ENCODE assay signal across 1 cellular context in the genomic region with DNA sequence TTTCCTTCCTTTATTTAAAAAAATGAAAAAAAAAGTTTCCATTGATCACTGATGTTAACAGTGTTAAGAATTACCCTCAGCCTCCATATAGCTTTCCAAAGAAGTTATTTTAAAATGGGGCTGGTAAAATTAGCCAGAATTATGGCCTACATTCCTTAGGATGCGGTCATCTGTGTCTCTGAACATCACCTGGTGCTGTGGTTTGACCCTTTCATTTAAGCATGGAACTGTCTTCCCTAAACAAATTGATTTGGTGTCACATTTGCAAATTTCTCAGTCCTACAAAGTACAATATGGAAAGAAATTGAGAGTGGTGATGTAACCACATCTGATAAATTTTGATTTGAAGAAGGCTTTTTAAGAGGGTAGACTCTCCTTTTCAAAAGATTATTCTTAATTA.
TF ChIP-seq lines count a peak whose summit lies in the region.

No MANE protein-coding gene starts in this region.

TF ChIP-seq in GM23338, 12 proteins besides CTCF, POLR2A, EP300 and RAD21 (continued from another document):
- TF ChIP-seq, protein P1, sequence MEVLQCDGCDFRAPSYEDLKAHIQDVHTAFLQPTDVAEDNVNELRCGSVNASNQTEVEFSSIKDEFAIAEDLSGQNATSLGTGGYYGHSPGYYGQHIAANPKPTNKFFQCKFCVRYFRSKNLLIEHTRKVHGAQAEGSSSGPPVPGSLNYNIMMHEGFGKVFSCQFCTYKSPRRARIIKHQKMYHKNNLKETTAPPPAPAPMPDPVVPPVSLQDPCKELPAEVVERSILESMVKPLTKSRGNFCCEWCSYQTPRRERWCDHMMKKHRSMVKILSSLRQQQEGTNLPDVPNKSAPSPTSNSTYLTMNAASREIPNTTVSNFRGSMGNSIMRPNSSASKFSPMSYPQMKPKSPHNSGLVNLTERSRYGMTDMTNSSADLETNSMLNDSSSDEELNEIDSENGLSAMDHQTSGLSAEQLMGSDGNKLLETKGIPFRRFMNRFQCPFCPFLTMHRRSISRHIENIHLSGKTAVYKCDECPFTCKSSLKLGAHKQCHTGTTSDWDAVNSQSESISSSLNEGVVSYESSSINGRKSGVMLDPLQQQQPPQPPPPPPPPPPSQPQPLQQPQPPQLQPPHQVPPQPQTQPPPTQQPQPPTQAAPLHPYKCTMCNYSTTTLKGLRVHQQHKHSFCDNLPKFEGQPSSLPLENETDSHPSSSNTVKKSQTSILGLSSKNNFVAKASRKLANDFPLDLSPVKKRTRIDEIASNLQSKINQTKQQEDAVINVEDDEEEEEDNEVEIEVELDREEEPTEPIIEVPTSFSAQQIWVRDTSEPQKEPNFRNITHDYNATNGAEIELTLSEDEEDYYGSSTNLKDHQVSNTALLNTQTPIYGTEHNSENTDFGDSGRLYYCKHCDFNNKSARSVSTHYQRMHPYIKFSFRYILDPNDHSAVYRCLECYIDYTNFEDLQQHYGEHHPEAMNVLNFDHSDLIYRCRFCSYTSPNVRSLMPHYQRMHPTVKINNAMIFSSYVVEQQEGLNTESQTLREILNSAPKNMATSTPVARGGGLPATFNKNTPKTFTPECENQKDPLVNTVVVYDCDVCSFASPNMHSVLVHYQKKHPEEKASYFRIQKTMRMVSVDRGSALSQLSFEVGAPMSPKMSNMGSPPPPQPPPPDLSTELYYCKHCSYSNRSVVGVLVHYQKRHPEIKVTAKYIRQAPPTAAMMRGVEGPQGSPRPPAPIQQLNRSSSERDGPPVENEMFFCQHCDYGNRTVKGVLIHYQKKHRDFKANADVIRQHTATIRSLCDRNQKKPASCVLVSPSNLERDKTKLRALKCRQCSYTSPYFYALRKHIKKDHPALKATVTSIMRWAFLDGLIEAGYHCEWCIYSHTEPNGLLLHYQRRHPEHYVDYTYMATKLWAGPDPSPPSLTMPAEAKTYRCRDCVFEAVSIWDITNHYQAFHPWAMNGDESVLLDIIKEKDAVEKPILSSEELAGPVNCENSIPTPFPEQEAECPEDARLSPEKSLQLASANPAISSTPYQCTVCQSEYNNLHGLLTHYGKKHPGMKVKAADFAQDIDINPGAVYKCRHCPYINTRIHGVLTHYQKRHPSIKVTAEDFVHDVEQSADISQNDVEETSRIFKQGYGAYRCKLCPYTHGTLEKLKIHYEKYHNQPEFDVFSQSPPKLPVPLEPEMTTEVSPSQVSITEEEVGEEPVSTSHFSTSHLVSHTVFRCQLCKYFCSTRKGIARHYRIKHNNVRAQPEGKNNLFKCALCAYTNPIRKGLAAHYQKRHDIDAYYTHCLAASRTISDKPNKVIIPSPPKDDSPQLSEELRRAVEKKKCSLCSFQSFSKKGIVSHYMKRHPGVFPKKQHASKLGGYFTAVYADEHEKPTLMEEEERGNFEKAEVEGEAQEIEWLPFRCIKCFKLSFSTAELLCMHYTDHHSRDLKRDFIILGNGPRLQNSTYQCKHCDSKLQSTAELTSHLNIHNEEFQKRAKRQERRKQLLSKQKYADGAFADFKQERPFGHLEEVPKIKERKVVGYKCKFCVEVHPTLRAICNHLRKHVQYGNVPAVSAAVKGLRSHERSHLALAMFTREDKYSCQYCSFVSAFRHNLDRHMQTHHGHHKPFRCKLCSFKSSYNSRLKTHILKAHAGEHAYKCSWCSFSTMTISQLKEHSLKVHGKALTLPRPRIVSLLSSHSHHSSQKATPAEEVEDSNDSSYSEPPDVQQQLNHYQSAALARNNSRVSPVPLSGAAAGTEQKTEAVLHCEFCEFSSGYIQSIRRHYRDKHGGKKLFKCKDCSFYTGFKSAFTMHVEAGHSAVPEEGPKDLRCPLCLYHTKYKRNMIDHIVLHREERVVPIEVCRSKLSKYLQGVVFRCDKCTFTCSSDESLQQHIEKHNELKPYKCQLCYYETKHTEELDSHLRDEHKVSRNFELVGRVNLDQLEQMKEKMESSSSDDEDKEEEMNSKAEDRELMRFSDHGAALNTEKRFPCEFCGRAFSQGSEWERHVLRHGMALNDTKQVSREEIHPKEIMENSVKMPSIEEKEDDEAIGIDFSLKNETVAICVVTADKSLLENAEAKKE (CRISPR knock-in tag; IDR thresholded peaks at IDR 0.05), result no peak
- no peak for TF ChIP-seq EZH2phosphoT487 (IDR thresholded peaks at IDR 0.05; ENCODE audit: unreplicated experiment)
- TF ChIP-seq ZNF331 (CRISPR knock-in tag; IDR thresholded peaks at IDR 0.05; ENCODE audit: low read depth), result no peak
- TF ChIP-seq STAT1 (IDR thresholded peaks at IDR 0.05; ENCODE audit: unreplicated experiment), result no peak
- no peak for TF ChIP-seq CREB1 (CRISPR knock-in tag; IDR thresholded peaks at IDR 0.05; ENCODE audit: low read depth)
- TF ChIP-seq, protein P2, sequence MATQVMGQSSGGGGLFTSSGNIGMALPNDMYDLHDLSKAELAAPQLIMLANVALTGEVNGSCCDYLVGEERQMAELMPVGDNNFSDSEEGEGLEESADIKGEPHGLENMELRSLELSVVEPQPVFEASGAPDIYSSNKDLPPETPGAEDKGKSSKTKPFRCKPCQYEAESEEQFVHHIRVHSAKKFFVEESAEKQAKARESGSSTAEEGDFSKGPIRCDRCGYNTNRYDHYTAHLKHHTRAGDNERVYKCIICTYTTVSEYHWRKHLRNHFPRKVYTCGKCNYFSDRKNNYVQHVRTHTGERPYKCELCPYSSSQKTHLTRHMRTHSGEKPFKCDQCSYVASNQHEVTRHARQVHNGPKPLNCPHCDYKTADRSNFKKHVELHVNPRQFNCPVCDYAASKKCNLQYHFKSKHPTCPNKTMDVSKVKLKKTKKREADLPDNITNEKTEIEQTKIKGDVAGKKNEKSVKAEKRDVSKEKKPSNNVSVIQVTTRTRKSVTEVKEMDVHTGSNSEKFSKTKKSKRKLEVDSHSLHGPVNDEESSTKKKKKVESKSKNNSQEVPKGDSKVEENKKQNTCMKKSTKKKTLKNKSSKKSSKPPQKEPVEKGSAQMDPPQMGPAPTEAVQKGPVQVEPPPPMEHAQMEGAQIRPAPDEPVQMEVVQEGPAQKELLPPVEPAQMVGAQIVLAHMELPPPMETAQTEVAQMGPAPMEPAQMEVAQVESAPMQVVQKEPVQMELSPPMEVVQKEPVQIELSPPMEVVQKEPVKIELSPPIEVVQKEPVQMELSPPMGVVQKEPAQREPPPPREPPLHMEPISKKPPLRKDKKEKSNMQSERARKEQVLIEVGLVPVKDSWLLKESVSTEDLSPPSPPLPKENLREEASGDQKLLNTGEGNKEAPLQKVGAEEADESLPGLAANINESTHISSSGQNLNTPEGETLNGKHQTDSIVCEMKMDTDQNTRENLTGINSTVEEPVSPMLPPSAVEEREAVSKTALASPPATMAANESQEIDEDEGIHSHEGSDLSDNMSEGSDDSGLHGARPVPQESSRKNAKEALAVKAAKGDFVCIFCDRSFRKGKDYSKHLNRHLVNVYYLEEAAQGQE (IDR thresholded peaks at IDR 0.05; ENCODE audit: unreplicated experiment), result no peak
- no peak for TF ChIP-seq ZNF114 (CRISPR knock-in tag; IDR thresholded peaks at IDR 0.05)
- no peak for TF ChIP-seq POLR2AphosphoS5 (IDR thresholded peaks at IDR 0.05; ENCODE audit: low read depth)
